In genomic region chr3:29195055-29195454, GRCh38 we compare ENCODE assay signal across 21 cellular contexts.
DNase-seq lines count a peak whose midpoint lies in the region; ATAC-seq, FAIRE-seq and TF ChIP-seq lines count a peak whose summit lies in the region.
"Had no signal": no experiment of that assay in that cellular context is flagged by ENCODE, and none has a peak within 500 bp of the region (broad histone marks: within the 10 kb centered on the region; RNA-seq: fewer than 3 reads in every experiment).

No MANE protein-coding gene starts in this region.

- 42 to 46% methylated on average over 3 of the region's 3 CpGs for WGBS in upper lobe of left lung, 2 donors

- no peaks in the 10 kb centered on the region for H3K36me3 ChIP-seq in HCT116 (ENCODE audit: control insufficient read depth in 1 of 2, insufficient read depth in 2 of 2, low read length in 2 of 2)
- no peaks in the 10 kb centered on the region for H3K36me3 ChIP-seq in bronchial epithelial cell (ENCODE audit: control insufficient read depth, insufficient read depth, low read length)
- no peaks in the 10 kb centered on the region for H3K36me3 ChIP-seq in keratinocyte (ENCODE audit: control insufficient read depth in 2 of 2, extremely low read depth in 1 of 2, insufficient read depth in 2 of 2, low read length in 2 of 2)
- H3K36me3 ChIP-seq in upper lobe of left lung, result no peaks in the 10 kb centered on the region
- H3K36me3 ChIP-seq: BLaER1 treated with 17β-estradiol and CSF1 and Interleukin-3, amounts not matched to agents 10 nM and 100 nM; Peyer's patch had no signal

- H3K4me2 ChIP-seq in HCT116 (ENCODE audit: low read length) (peak overlapping the region; percentile 10; the same call in 1 of the 2 replicates), keratinocyte (ENCODE audit: control insufficient read depth, extremely low read depth, insufficient read depth, low read depth, low read length) (peak overlapping the region; percentile 18)
- H3K4me2 ChIP-seq: A549; BLaER1 treated with 17β-estradiol and CSF1 and Interleukin-3, amounts not matched to agents 10 nM and 100 nM had no signal

- H3K4me3 ChIP-seq in HCT116 (replicated peaks in 1 of 2; ENCODE audit: low read depth in 1 of 2, low read length in 2 of 2), result no peak overlapping the region
- no peak overlapping the region for H3K4me3 ChIP-seq in bronchial epithelial cell (ENCODE audit: low read depth, low read length)
- no peak overlapping the region for H3K4me3 ChIP-seq in keratinocyte (ENCODE audit: control insufficient read depth in 2 of 3, extremely low read depth in 1 of 3, insufficient read depth in 2 of 3, low read depth in 1 of 3, low read length in 3 of 3)
- no peak overlapping the region for H3K4me3 ChIP-seq in upper lobe of left lung
- H3K4me3 ChIP-seq: A549; BLaER1 treated with 17β-estradiol and CSF1 and Interleukin-3, amounts not matched to agents 10 nM and 100 nM; Peyer's patch had no signal

- no peak for TF ChIP-seq POLR2A in HCT116 (IDR thresholded peaks at IDR 0.05; ENCODE audit: borderline replicate concordance, extremely low read depth, insufficient read depth, insufficient read length)
- TF ChIP-seq POLR2A in upper lobe of left lung (IDR thresholded peaks at IDR 0.05), result no peak

- FAIRE-seq in bronchial epithelial cell (lab: Jason Lieb, UNC) (no peak), keratinocyte (lab: Jason Lieb, UNC) (peak; percentile 97)
- FAIRE-seq: A549, GM12892, H1 had no signal

- intact Hi-C loops in HCT116 (cut with micrococcal nuclease), result no loop called here

- H3K9me3 ChIP-seq in HCT116 (ENCODE audit: control insufficient read depth in 1 of 2, insufficient read depth in 1 of 2, low read depth in 1 of 2, low read length in 2 of 2) (no peaks in the 10 kb centered on the region), keratinocyte (ENCODE audit: control insufficient read depth, low read depth, low read length) (no peaks in the 10 kb centered on the region), upper lobe of left lung (no peaks in the 10 kb centered on the region)
- H3K9me3 ChIP-seq: A549, Peyer's patch had no signal

- no peak overlapping the region for H2AFZ ChIP-seq in HCT116 (ENCODE audit: low read depth, low read length, poor library complexity, severe bottlenecking)
- no peak overlapping the region for H2AFZ ChIP-seq in keratinocyte (ENCODE audit: control insufficient read depth, low read length)

- RAD21 ChIA-PET in HCT116 (lab: Charles Lee; ENCODE audit: low non-redundant PET in 1 of 2, low total read pairs in 2 of 2, uncharacterized antibody in 2 of 2, unreplicated experiment in 2 of 2), result no interaction called here

- no peak overlapping the region for H3K27ac ChIP-seq in HCT116 (ENCODE audit: low read depth, low read length)
- H3K27ac ChIP-seq in keratinocyte (ENCODE audit: control insufficient read depth, insufficient read depth, low read length), result no peak overlapping the region
- H3K27ac ChIP-seq in upper lobe of left lung, result no peak overlapping the region
- H3K27ac ChIP-seq: A549; BLaER1 treated with 17β-estradiol and CSF1 and Interleukin-3, amounts not matched to agents 10 nM and 100 nM; Peyer's patch had no signal

- POLR2A ChIA-PET in HCT116 (lab: Charles Lee), result no interaction called here

- H3K9ac ChIP-seq in HCT116 (ENCODE audit: low read length) (no peak overlapping the region), keratinocyte (ENCODE audit: control insufficient read depth, extremely low read depth, insufficient read depth, low read length) (no peak overlapping the region)
- H3K9ac ChIP-seq: BLaER1 treated with 17β-estradiol and CSF1 and Interleukin-3, amounts not matched to agents 10 nM and 100 nM had no signal

- no peaks in the 10 kb centered on the region for H3K27me3 ChIP-seq in HCT116 (ENCODE audit: insufficient read depth, low read length)
- no peaks in the 10 kb centered on the region for H3K27me3 ChIP-seq in bronchial epithelial cell (ENCODE audit: control insufficient read depth, insufficient read depth, low read length)
- no peaks in the 10 kb centered on the region for H3K27me3 ChIP-seq in keratinocyte (ENCODE audit: control insufficient read depth, extremely low read depth, insufficient read depth, low read length)
- H3K27me3 ChIP-seq in upper lobe of left lung, result no peaks in the 10 kb centered on the region
- H3K27me3 ChIP-seq: BLaER1 treated with 17β-estradiol and CSF1 and Interleukin-3, amounts not matched to agents 10 nM and 100 nM; Peyer's patch had no signal

- no peak for ATAC-seq in HCT116
- ATAC-seq in upper lobe of left lung (ENCODE audit: low FRiP score in 2 of 2), result no peak
- ATAC-seq in HG02798 (IDR thresholded peaks at IDR 0.05; ENCODE audit: poor library complexity, unreplicated experiment), result no peak
- ATAC-seq in GM18520 (IDR thresholded peaks at IDR 0.05; ENCODE audit: unreplicated experiment), result no peak
- ATAC-seq in HG03045 (IDR thresholded peaks at IDR 0.05; ENCODE audit: unreplicated experiment), result no peak
- ATAC-seq: A549 had no signal

- H3K4me1 ChIP-seq in HCT116 (ENCODE audit: control insufficient read depth in 1 of 2, insufficient read depth in 2 of 2, low read length in 2 of 2) (peaks cover 0 to 6% of the 10 kb centered on the region in 2 experiments; a peak in 1 of 4 replicates), keratinocyte (ENCODE audit: control insufficient read depth, extremely low read depth, insufficient read depth, low read length) (peaks cover 10% of the 10 kb centered on the region), upper lobe of left lung (no peaks in the 10 kb centered on the region)
- H3K4me1 ChIP-seq: A549; BLaER1 treated with 17β-estradiol and CSF1 and Interleukin-3, amounts not matched to agents 10 nM and 100 nM; Peyer's patch had no signal

- H4K20me1 ChIP-seq in HCT116 (ENCODE audit: insufficient read depth) (no peaks in the 10 kb centered on the region), keratinocyte (ENCODE audit: control insufficient read depth, extremely low read depth, insufficient read depth, low read length) (no peaks in the 10 kb centered on the region)
- H4K20me1 ChIP-seq: BLaER1 treated with 17β-estradiol and CSF1 and Interleukin-3, amounts not matched to agents 10 nM and 100 nM had no signal

- DNase-seq in HCT116 (ENCODE audit: low read depth, low spot score), result no peak
- DNase-seq in NCI-H226, result peak; percentile 88
- peak; percentile 99 for DNase-seq in bronchial epithelial cell (ENCODE audit: low read depth)
- peak; percentile 83 for DNase-seq in keratinocyte (ENCODE audit: low read depth, low spot score)
- DNase-seq in upper lobe of left lung, result no peak
- DNase-seq: DND-41, GF-D8, HFFc6, KG1, NCI-H1092 treated with DMSO at 0.1 percent for 48 hours, NCI-H2081 treated with DMSO at 0.1 percent for 48 hours, NCI-H524, Peyer's patch, SIG-M5 had no signal

- TF ChIP-seq EP300 in upper lobe of left lung (IDR thresholded peaks at IDR 0.05), result no peak

- dilution Hi-C loops in keratinocyte (cut with MboI; ENCODE audit: extremely low pct_ligation_motif_present, low sequenced_read_pairs), result no loop called here

- CTCF ChIA-PET in HCT116 (lab: Charles Lee), result no interaction called here

- TF ChIP-seq CTCF in HCT116 (IDR thresholded peaks at IDR 0.05 in 2 of 3, conservative IDR thresholded peaks at IDR 0.05 in 1 of 3; ENCODE audit: borderline replicate concordance in 1 of 3, insufficient read depth in 1 of 3, low read depth in 2 of 3, low read length in 2 of 3) (no peak), bronchial epithelial cell (IDR thresholded peaks at IDR 0.05; ENCODE audit: insufficient read depth, low read length, severe bottlenecking) (no peak), keratinocyte (optimal IDR thresholded peaks at IDR 0.05 in 1 of 3, IDR thresholded peaks at IDR 0.05 in 1 of 3, conservative IDR thresholded peaks at IDR 0.05 in 1 of 3; ENCODE audit: extremely low read depth in 1 of 3, insufficient read depth in 2 of 3, low read length in 3 of 3) (no peak), upper lobe of left lung (IDR thresholded peaks at IDR 0.05) (no peak)

- H3K79me2 ChIP-seq in HCT116 (ENCODE audit: insufficient read depth, low read length) (no peaks in the 10 kb centered on the region), keratinocyte (ENCODE audit: control insufficient read depth, insufficient read depth, low read length) (no peaks in the 10 kb centered on the region)

- no peaks in the 10 kb centered on the region for H3K9me2 ChIP-seq in HCT116 (ENCODE audit: insufficient read depth)

- no peaks in the 10 kb centered on the region for H3K9me1 ChIP-seq in keratinocyte (ENCODE audit: control insufficient read depth, extremely low read depth, insufficient read depth, low read length)

- TF ChIP-seq RAD21 in HCT116 (IDR thresholded peaks at IDR 0.05; ENCODE audit: low read depth), result no peak

- BruUV-seq in HCT116 (replicated peaks; lab: Mats Ljungman, UMichigan), result no TSS peak

TF ChIP-seq in HCT116, 20 proteins besides CTCF, POLR2A, EP300 and RAD21 (continues in another document):
- TF ChIP-seq CBX3 (IDR thresholded peaks at IDR 0.05; ENCODE audit: low read depth), result no peak
- no peak for TF ChIP-seq EZH2 (IDR thresholded peaks at IDR 0.05)
- no peak for TF ChIP-seq REST (IDR thresholded peaks at IDR 0.05; ENCODE audit: low read depth)
- TF ChIP-seq FOSL1 (IDR thresholded peaks at IDR 0.05; ENCODE audit: low read depth), result no peak
- TF ChIP-seq SRF (IDR thresholded peaks at IDR 0.05; ENCODE audit: low read depth), result no peak
- TF ChIP-seq CEBPB (IDR thresholded peaks at IDR 0.05; ENCODE audit: low read depth), result no peak
- TF ChIP-seq ELF1 (IDR thresholded peaks at IDR 0.05; ENCODE audit: borderline replicate concordance, low read depth), result no peak

Comparison
In these comparisons a context has a peak if more than half of its experiments do, and no peak if none do; other contexts are left out.
1. DNase-seq: peak in NCI-H226 (single experiment), bronchial epithelial cell (single experiment) and keratinocyte (single experiment); none in HCT116 (single experiment) and upper lobe of left lung (0 of 2).